35 cellular contexts compared by ENCODE assay signal in the genomic region with DNA sequence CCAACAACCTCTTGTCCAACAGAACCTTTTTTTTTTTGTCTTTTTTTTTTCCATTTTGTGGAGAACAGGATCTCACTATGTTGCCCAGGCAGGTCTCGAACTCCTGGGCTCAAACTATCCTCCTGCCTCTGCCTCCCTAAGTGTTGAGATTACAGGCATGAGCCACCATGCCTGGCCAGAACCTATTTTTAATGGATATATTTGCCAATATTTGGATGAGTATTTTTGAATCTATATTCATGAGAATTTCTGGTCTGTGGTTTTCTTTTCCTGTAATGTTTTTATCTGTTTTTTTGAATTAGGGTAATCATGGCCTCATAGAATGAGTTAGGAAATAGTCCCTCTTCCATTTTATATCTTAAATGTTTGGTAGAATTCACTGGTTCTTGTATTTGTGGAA.
"Had no signal": no experiment of that assay in that cellular context is flagged by ENCODE, and none has a peak within 500 bp of the region (broad histone marks: within the 10 kb centered on the region; RNA-seq: fewer than 3 reads in every experiment).

No MANE protein-coding gene starts in this region.

- DNase-seq: Karpas-422, Kasumi-1, KBM-7, KG1, MM.1S, MV-4-11, NCI-H1048, NCI-H1092, NCI-H1092 treated with DMSO at 0.1 percent for 48 hours, NCI-H1105, NCI-H1105 treated with DMSO at 0.1 percent for 48 hours, NCI-H1417, NCI-H1417 treated with DMSO at 0.1 percent for 48 hours, NCI-H1436, NCI-H1436 treated with DMSO at 0.1 percent for 48 hours, NCI-H146, NCI-H1694, NCI-H1694 treated with DMSO at 0.1 percent for 48 hours, NCI-H187, NCI-H187 treated with DMSO at 0.1 percent for 48 hours, NCI-H1930, NCI-H2029, NCI-H2029 treated with DMSO at 0.1 percent for 48 hours, NCI-H2081, NCI-H2081 treated with DMSO at 0.1 percent for 48 hours, NCI-H2107, NCI-H2171, NCI-H2171 treated with DMSO at 0.1 percent for 48 hours, NCI-H2227 treated with DMSO at 0.1 percent for 48 hours, NCI-H226, NCI-H345, NCI-H446, NCI-H446 treated with DMSO at 0.1 percent for 48 hours, NCI-H510A had no signal

- H3K27ac ChIP-seq: KMS-11 had no signal

- H3K4me2 ChIP-seq: KMS-11 had no signal
